24 cellular contexts compared by ENCODE assay signal in the genomic region with DNA sequence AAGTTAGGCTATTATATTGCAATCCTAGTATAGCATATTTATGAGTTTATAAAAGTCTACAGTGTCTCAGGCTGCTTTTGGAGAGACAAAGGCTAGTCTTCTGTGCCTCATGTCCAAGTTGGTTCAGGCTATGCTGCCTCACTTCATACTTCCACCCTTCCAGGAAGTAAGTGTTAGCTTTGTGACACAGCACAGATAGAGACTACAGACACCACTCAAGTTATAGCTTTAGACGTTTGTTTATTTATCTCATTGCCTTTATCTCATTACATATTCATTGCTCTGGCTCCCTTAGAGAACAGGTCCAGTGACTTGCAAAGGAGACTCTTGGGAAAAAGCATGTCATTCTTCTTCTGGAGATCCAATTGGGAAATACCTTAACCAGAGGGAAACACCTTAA. TPM values are rescaled to one million over a fixed set of nuclear protein-coding genes. Genes with fewer than 3 reads are reported as not detected.
"Had no signal": no experiment of that assay in that cellular context is flagged by ENCODE, and none has a peak within 500 bp of the region (broad histone marks: within the 10 kb centered on the region; RNA-seq: fewer than 3 reads in every experiment).

No MANE protein-coding gene starts in this region.

- H3K79me2 ChIP-seq: hepatocyte had no signal

- H2AFZ ChIP-seq: hepatocyte had no signal

- ATAC-seq: activated CD4-positive, CD25-positive, alpha-beta regulatory T cell treated with anti-CD3 and anti-CD28 coated beads, Interleukin-2, amount 50 U/mL, for 24 hours; activated CD8-positive, alpha-beta memory T cell treated with anti-CD3 and anti-CD28 coated beads, Interleukin-2, amount 10 ng/mL, durations not matched to agents 7 days and 5 days; activated CD8-positive, alpha-beta T cell treated with anti-CD3 and anti-CD28 coated beads for 36 hours; activated naive CD8-positive, alpha-beta T cell treated with anti-CD3 and anti-CD28 coated beads, Interleukin-2, amount 50 U/mL, for 24 hours; foreskin keratinocyte; natural killer cell treated with Interleukin-12 subunit alpha and Interleukin-12 subunit beta and Interleukin-15 and Interleukin-18, amount 100 ng/mL, for 72 hours had no signal

- H3K4me2 ChIP-seq: hepatocyte had no signal

- H3K4me3 ChIP-seq: cardiac muscle cell, hepatocyte, sigmoid colon, thoracic aorta, vagina had no signal

- H3K27ac ChIP-seq: cardiac muscle cell, foreskin keratinocyte, hepatocyte, sigmoid colon, thoracic aorta, vagina had no signal

- DNase-seq: activated CD4-positive, alpha-beta T cell treated with anti-CD3 and anti-CD28 coated beads, Interleukin-2, amount 10 ng/mL, durations not matched to agents 7 days and 5 days; activated CD8-positive, alpha-beta memory T cell treated with anti-CD3 and anti-CD28 coated beads, Interleukin-2, amount 10 ng/mL, durations not matched to agents 7 days and 5 days; activated CD8-positive, alpha-beta T cell treated with anti-CD3 and anti-CD28 coated beads for 36 hours; activated gamma-delta T cell; activated naive CD4-positive, alpha-beta T cell treated with anti-CD3 and anti-CD28 coated beads, Interleukin-2, amount 50 U/mL, for 16 hours; activated naive CD8-positive, alpha-beta T cell treated with anti-CD3 and anti-CD28 coated beads, Interleukin-2, amount 50 U/mL, for 24 hours; activated T-cell treated with anti-CD3 and anti-CD28 coated beads for 4 hours; effector CD4-positive, alpha-beta T cell; erythroblast; foreskin keratinocyte; midbrain; retina; sigmoid colon; stimulated activated CD4-positive, alpha-beta T cell treated with anti-CD3 and anti-CD28 coated beads, Interleukin-4, amount 100 ng/mL, for 24 hours; stimulated activated naive CD4-positive, alpha-beta T cell treated with Interleukin-2 at 50 U/mL for 16 hours had no signal

- H3K9me3 ChIP-seq: sigmoid colon, thoracic aorta, vagina had no signal

- H3K4me1 ChIP-seq: foreskin keratinocyte, sigmoid colon, vagina had no signal

- H3K36me3 ChIP-seq: cardiac muscle cell, sigmoid colon, thoracic aorta, vagina had no signal

- H3K27me3 ChIP-seq: cardiac muscle cell, foreskin keratinocyte, hepatocyte, sigmoid colon, vagina had no signal

RNA-seq across cellular contexts. Expression of a gene that starts 22.6 kb away (rescaled TPM):
- total RNA-seq: osteocyte had no signal

RNA-seq across cellular contexts. Expression of a gene that starts 45.5 kb away (rescaled TPM):
- total RNA-seq: activated CD4-positive, alpha-beta T cell treated with anti-CD3 and anti-CD28 coated beads, Interleukin-2, amount 10 ng/mL, durations not matched to agents 7 days and 5 days; activated T-helper 1 cell treated with anti-CD3 and anti-CD28 coated beads, Interleukin-12 subunit alpha, Interleukin-12 subunit beta, Interleukin-2, Interleukin-4 antibody, amounts not matched to agents 30 ng/mL and 10 ng/mL and 1 ng/mL, durations not matched to agents 14 hours and 24 hours and 36 hours; cardiac muscle cell; foreskin keratinocyte; osteocyte; progenitor cell of endocrine pancreas; sigmoid colon; vagina had no signal

RNA-seq across cellular contexts. Expression of a gene that starts 51.3 kb away (rescaled TPM):
- total RNA-seq: foreskin keratinocyte, hepatocyte, osteocyte, progenitor cell of endocrine pancreas had no signal
